20 cellular contexts compared by ENCODE assay signal in genomic region chr9:125492719-125493118, GRCh38.
"Had no signal": no experiment of that assay in that cellular context is flagged by ENCODE, and none has a peak within 500 bp of the region (broad histone marks: within the 10 kb centered on the region; RNA-seq: fewer than 3 reads in every experiment).

No MANE protein-coding gene starts in this region.

- H3K4me3 Mint-ChIP-seq: activated CD4-positive, alpha-beta T cell treated with anti-CD3 and anti-CD28 coated beads, Interleukin-2, amount 10 ng/mL, durations not matched to agents 7 days and 5 days; activated CD8-positive, alpha-beta T cell treated with anti-CD3 and anti-CD28 coated beads, Interleukin-2, amount 10 ng/mL, durations not matched to agents 7 days and 5 days; activated naive CD4-positive, alpha-beta T cell treated with anti-CD3 and anti-CD28 coated beads for 36 hours; activated T-cell treated with anti-CD3 and anti-CD28 coated beads, Interleukin-2, amount 50 U/mL, for 24 hours; naive thymus-derived CD8-positive, alpha-beta T cell; stimulated activated memory B cell treated with anti-CD40 and anti-IgM and Interleukin-4, amounts not matched to agents 10 μg/mL and 1 μg/mL and 100 μg/mL, for 72 hours; T-helper 1 cell treated with Interleukin-12 subunit alpha and Interleukin-12 subunit beta and Interleukin-4 antibody, amounts not matched to agents 30 μg/mL and 1 μg/mL, for 36 hours had no signal

- H3K27ac Mint-ChIP-seq: activated CD4-positive, alpha-beta T cell treated with anti-CD3 and anti-CD28 coated beads, Interleukin-2, amount 10 ng/mL, durations not matched to agents 7 days and 5 days; activated CD8-positive, alpha-beta T cell treated with anti-CD3 and anti-CD28 coated beads, Interleukin-2, amount 10 ng/mL, durations not matched to agents 7 days and 5 days; activated naive CD4-positive, alpha-beta T cell treated with anti-CD3 and anti-CD28 coated beads for 36 hours; activated T-cell treated with anti-CD3 and anti-CD28 coated beads, Interleukin-2, amount 50 U/mL, for 24 hours; naive thymus-derived CD8-positive, alpha-beta T cell; stimulated activated memory B cell treated with anti-CD40 and anti-IgM and Interleukin-4, amounts not matched to agents 10 μg/mL and 1 μg/mL and 100 μg/mL, for 72 hours; T-helper 1 cell treated with Interleukin-12 subunit alpha and Interleukin-12 subunit beta and Interleukin-4 antibody, amounts not matched to agents 30 μg/mL and 1 μg/mL, for 36 hours had no signal

- H3K27me3 ChIP-seq: body of pancreas, thyroid gland had no signal

- H3K4me1 Mint-ChIP-seq: activated CD4-positive, alpha-beta T cell treated with anti-CD3 and anti-CD28 coated beads, Interleukin-2, amount 10 ng/mL, durations not matched to agents 7 days and 5 days had no signal

- H3K79me2 ChIP-seq: parathyroid adenoma had no signal

- H3K4me2 ChIP-seq: smooth muscle cell had no signal

- H3K9me3 ChIP-seq: body of pancreas, thyroid gland had no signal

- DNase-seq: activated CD4-positive, alpha-beta T cell treated with anti-CD3 and anti-CD28 coated beads, Interleukin-2, amount 10 ng/mL, durations not matched to agents 7 days and 5 days; activated CD8-positive, alpha-beta T cell treated with anti-CD3 and anti-CD28 coated beads, Interleukin-2, amount 10 ng/mL, durations not matched to agents 7 days and 5 days; activated naive CD4-positive, alpha-beta T cell treated with anti-CD3 and anti-CD28 coated beads for 36 hours; activated T-cell treated with anti-CD3 and anti-CD28 coated beads, Interleukin-2, amount 50 U/mL, for 24 hours; erythroblast; hypothalamus; kidney glomerular epithelial cell; mesenchymal stem cell; naive thymus-derived CD8-positive, alpha-beta T cell; stimulated activated CD4-positive, alpha-beta T cell treated with anti-CD3 and anti-CD28 coated beads, Interleukin-4, amount 100 ng/mL, for 24 hours; thyroid gland had no signal

- FAIRE-seq: colon, frontal cortex had no signal

- H3K9ac ChIP-seq: parathyroid adenoma had no signal

- H3K27ac ChIP-seq: body of pancreas, parathyroid adenoma, thyroid gland had no signal

- H3K4me3 ChIP-seq: body of pancreas, smooth muscle cell, thyroid gland had no signal

- ATAC-seq: activated CD4-positive, CD25-positive, alpha-beta regulatory T cell treated with anti-CD3 and anti-CD28 coated beads, Interleukin-2, amount 50 U/mL, for 24 hours; activated CD8-positive, alpha-beta T cell treated with anti-CD3 and anti-CD28 coated beads, Interleukin-2, amount 10 ng/mL, durations not matched to agents 7 days and 5 days; naive thymus-derived CD8-positive, alpha-beta T cell; sciatic nerve; stimulated activated memory B cell treated with anti-CD40 and anti-IgM and Interleukin-4, amounts not matched to agents 10 μg/mL and 1 μg/mL and 100 μg/mL, for 72 hours had no signal

- H3K4me1 ChIP-seq: parathyroid adenoma, thyroid gland had no signal

- H3K36me3 ChIP-seq: thyroid gland had no signal

- H3K9me3 Mint-ChIP-seq: activated CD4-positive, alpha-beta T cell treated with anti-CD3 and anti-CD28 coated beads, Interleukin-2, amount 10 ng/mL, durations not matched to agents 7 days and 5 days; activated naive CD4-positive, alpha-beta T cell treated with anti-CD3 and anti-CD28 coated beads for 36 hours; activated T-cell treated with anti-CD3 and anti-CD28 coated beads, Interleukin-2, amount 50 U/mL, for 24 hours; naive thymus-derived CD8-positive, alpha-beta T cell; stimulated activated memory B cell treated with anti-CD40 and anti-IgM and Interleukin-4, amounts not matched to agents 10 μg/mL and 1 μg/mL and 100 μg/mL, for 72 hours; T-helper 1 cell treated with Interleukin-12 subunit alpha and Interleukin-12 subunit beta and Interleukin-4 antibody, amounts not matched to agents 30 μg/mL and 1 μg/mL, for 36 hours had no signal

- H3K27me3 Mint-ChIP-seq: activated CD4-positive, alpha-beta T cell treated with anti-CD3 and anti-CD28 coated beads, Interleukin-2, amount 10 ng/mL, durations not matched to agents 7 days and 5 days; activated T-cell treated with anti-CD3 and anti-CD28 coated beads, Interleukin-2, amount 50 U/mL, for 24 hours; naive thymus-derived CD8-positive, alpha-beta T cell; stimulated activated memory B cell treated with anti-CD40 and anti-IgM and Interleukin-4, amounts not matched to agents 10 μg/mL and 1 μg/mL and 100 μg/mL, for 72 hours had no signal

- H2AFZ ChIP-seq: parathyroid adenoma had no signal
